In genomic region chr1:36397083-36397377, GRCh38 we compare ENCODE assay signal across 8 cellular contexts. TPM values are rescaled to one million over a fixed set of nuclear protein-coding genes. Genes with fewer than 3 reads are reported as not detected.
DNase-seq lines count a peak whose midpoint lies in the region; ATAC-seq and FAIRE-seq lines count a peak whose summit lies in the region.

No MANE protein-coding gene starts in this region.

- peak overlapping the region; percentile 97 for H3K4me3 ChIP-seq in Jurkat, Clone E6-1 (ENCODE audit: low read length)
- peak overlapping the region; percentile 65 to 95 for H3K4me3 ChIP-seq in muscle layer of duodenum (ENCODE audit: low read depth in 1 of 2, low read length in 2 of 2)

- DNase-seq in GM19239 (ENCODE audit: insufficient read length, low spot score) (no peak), NCI-H510A treated with DMSO at 0.1 percent for 48 hours (lab: John Stamatoyannopoulos, UW) (no peak), midbrain (lab: John Stamatoyannopoulos, UW) (no peak), superior temporal gyrus (ENCODE audit: extremely low spot score) (no peak)
- DNase-seq in Jurkat, Clone E6-1 (ENCODE audit: low read depth, low spot score) = no peak

- no peak for ATAC-seq in GM21825 (IDR thresholded peaks at IDR 0.05; ENCODE audit: unreplicated experiment)

- no peaks in the 10 kb centered on the region for H3K27me3 ChIP-seq in muscle layer of duodenum (ENCODE audit: low read depth, low read length)

- FAIRE-seq in GM19239 (lab: Jason Lieb, UNC) = peak; percentile 72

- H3K27ac ChIP-seq in cingulate gyrus (ENCODE audit: low read depth, low read length) = peak overlapping the region; percentile 88
- H3K27ac ChIP-seq in muscle layer of duodenum (ENCODE audit: low read length) = peak overlapping the region; percentile 96

- no peaks in the 10 kb centered on the region for H3K9me3 ChIP-seq in muscle layer of duodenum (ENCODE audit: control insufficient read depth in 1 of 2, low read length in 2 of 2)

- H3K36me3 ChIP-seq in muscle layer of duodenum (ENCODE audit: control insufficient read depth in 1 of 2, insufficient read depth in 2 of 2, low read length in 2 of 2) = peaks cover 16 to 19% of the 10 kb centered on the region in 2 donors

- peaks cover 0 to 8% of the 10 kb centered on the region in 2 donors for H3K4me1 ChIP-seq in muscle layer of duodenum (ENCODE audit: control insufficient read depth in 1 of 2, insufficient read depth in 2 of 2, low read length in 2 of 2)

RNA-seq across cellular contexts. Expression of gene LSM10, which starts 0.7 kb away (rescaled TPM):
- polyA plus RNA-seq in Jurkat, Clone E6-1 (2012; ENCODE audit: insufficient read depth, insufficient read length) = 53.7 TPM

RNA-seq across cellular contexts. Expression of gene STK40, which starts 11.3 kb away (rescaled TPM):
- 36.8 TPM for polyA plus RNA-seq in Jurkat, Clone E6-1 (2012; ENCODE audit: insufficient read depth, insufficient read length)

RNA-seq across cellular contexts. Expression of gene OSCP1, which starts 53.2 kb away (rescaled TPM):
- 5.6 TPM for polyA plus RNA-seq in Jurkat, Clone E6-1 (2012; ENCODE audit: insufficient read depth, insufficient read length)
